Comparison of ENCODE assay signal across 1 cellular context in genomic region chr15:43251185-43251862, GRCh38.
TF ChIP-seq lines count a peak whose summit lies in the region.

No MANE protein-coding gene starts in this region.

TF ChIP-seq in K562, 482 proteins besides CTCF, POLR2A, EP300 and RAD21:
- TF ChIP-seq CREB3 (tag; conservative IDR thresholded peaks at IDR 0.05; ENCODE audit: low read depth) (no peak), SNRNP70 (optimal IDR thresholded peaks at IDR 0.05; ENCODE audit: low read depth, low read length) (no peak), ZBTB9 (CRISPR knock-in tag; IDR thresholded peaks at IDR 0.05) (no peak), RCOR1 (IDR thresholded peaks at IDR 0.05; ENCODE audit: borderline replicate concordance in 1 of 2, low read depth in 2 of 2, low read length in 2 of 2) (no peak), MCM7 (IDR thresholded peaks at IDR 0.05) (no peak), NFATC3 (IDR thresholded peaks at IDR 0.05) (no peak), NFYB (IDR thresholded peaks at IDR 0.05; ENCODE audit: extremely low read depth, insufficient read length) (no peak), ZBTB8A (IDR thresholded peaks at IDR 0.05; ENCODE audit: partially characterized antibody) (no peak), SIRT6 (IDR thresholded peaks at IDR 0.05; ENCODE audit: low read depth, low read length) (no peak), HMG20B (CRISPR knock-in tag; IDR thresholded peaks at IDR 0.05) (no peak), RBM17 (IDR thresholded peaks at IDR 0.05; ENCODE audit: borderline replicate concordance, low read depth, low read length) (no peak), MIER1 (IDR thresholded peaks at IDR 0.05; ENCODE audit: low read depth) (no peak), ILK (tag; IDR thresholded peaks at IDR 0.05; ENCODE audit: borderline replicate concordance, low read depth) (no peak), CCAR2 (IDR thresholded peaks at IDR 0.05; ENCODE audit: low read depth, low read length) (no peak), ZBTB7A (IDR thresholded peaks at IDR 0.05; ENCODE audit: borderline replicate concordance, control insufficient read depth, low read depth, low read length) (no peak), ZNF586 (CRISPR knock-in tag; conservative IDR thresholded peaks at IDR 0.05) (no peak)
- TF ChIP-seq, protein P1, sequence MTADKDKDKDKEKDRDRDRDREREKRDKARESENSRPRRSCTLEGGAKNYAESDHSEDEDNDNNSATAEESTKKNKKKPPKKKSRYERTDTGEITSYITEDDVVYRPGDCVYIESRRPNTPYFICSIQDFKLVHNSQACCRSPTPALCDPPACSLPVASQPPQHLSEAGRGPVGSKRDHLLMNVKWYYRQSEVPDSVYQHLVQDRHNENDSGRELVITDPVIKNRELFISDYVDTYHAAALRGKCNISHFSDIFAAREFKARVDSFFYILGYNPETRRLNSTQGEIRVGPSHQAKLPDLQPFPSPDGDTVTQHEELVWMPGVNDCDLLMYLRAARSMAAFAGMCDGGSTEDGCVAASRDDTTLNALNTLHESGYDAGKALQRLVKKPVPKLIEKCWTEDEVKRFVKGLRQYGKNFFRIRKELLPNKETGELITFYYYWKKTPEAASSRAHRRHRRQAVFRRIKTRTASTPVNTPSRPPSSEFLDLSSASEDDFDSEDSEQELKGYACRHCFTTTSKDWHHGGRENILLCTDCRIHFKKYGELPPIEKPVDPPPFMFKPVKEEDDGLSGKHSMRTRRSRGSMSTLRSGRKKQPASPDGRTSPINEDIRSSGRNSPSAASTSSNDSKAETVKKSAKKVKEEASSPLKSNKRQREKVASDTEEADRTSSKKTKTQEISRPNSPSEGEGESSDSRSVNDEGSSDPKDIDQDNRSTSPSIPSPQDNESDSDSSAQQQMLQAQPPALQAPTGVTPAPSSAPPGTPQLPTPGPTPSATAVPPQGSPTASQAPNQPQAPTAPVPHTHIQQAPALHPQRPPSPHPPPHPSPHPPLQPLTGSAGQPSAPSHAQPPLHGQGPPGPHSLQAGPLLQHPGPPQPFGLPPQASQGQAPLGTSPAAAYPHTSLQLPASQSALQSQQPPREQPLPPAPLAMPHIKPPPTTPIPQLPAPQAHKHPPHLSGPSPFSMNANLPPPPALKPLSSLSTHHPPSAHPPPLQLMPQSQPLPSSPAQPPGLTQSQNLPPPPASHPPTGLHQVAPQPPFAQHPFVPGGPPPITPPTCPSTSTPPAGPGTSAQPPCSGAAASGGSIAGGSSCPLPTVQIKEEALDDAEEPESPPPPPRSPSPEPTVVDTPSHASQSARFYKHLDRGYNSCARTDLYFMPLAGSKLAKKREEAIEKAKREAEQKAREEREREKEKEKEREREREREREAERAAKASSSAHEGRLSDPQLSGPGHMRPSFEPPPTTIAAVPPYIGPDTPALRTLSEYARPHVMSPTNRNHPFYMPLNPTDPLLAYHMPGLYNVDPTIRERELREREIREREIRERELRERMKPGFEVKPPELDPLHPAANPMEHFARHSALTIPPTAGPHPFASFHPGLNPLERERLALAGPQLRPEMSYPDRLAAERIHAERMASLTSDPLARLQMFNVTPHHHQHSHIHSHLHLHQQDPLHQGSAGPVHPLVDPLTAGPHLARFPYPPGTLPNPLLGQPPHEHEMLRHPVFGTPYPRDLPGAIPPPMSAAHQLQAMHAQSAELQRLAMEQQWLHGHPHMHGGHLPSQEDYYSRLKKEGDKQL (CRISPR knock-in tag; IDR thresholded peaks at IDR 0.05; ENCODE audit: borderline replicate concordance) = no peak
- TF ChIP-seq, protein P2, sequence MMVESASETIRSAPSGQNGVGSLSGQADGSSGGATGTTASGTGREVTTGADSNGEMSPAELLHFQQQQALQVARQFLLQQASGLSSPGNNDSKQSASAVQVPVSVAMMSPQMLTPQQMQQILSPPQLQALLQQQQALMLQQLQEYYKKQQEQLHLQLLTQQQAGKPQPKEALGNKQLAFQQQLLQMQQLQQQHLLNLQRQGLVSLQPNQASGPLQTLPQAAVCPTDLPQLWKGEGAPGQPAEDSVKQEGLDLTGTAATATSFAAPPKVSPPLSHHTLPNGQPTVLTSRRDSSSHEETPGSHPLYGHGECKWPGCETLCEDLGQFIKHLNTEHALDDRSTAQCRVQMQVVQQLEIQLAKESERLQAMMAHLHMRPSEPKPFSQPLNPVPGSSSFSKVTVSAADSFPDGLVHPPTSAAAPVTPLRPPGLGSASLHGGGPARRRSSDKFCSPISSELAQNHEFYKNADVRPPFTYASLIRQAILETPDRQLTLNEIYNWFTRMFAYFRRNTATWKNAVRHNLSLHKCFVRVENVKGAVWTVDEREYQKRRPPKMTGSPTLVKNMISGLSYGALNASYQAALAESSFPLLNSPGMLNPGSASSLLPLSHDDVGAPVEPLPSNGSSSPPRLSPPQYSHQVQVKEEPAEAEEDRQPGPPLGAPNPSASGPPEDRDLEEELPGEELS (CRISPR knock-in tag; IDR thresholded peaks at IDR 0.05; ENCODE audit: borderline replicate concordance) = no peak
- TF ChIP-seq, protein P3, sequence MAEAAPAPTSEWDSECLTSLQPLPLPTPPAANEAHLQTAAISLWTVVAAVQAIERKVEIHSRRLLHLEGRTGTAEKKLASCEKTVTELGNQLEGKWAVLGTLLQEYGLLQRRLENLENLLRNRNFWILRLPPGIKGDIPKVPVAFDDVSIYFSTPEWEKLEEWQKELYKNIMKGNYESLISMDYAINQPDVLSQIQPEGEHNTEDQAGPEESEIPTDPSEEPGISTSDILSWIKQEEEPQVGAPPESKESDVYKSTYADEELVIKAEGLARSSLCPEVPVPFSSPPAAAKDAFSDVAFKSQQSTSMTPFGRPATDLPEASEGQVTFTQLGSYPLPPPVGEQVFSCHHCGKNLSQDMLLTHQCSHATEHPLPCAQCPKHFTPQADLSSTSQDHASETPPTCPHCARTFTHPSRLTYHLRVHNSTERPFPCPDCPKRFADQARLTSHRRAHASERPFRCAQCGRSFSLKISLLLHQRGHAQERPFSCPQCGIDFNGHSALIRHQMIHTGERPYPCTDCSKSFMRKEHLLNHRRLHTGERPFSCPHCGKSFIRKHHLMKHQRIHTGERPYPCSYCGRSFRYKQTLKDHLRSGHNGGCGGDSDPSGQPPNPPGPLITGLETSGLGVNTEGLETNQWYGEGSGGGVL (CRISPR knock-in tag; IDR thresholded peaks at IDR 0.05) = no peak
TF ChIP-seq in K562: peak in this region for 0.
